Comparison of ENCODE assay signal across 24 cellular contexts in the genomic region with DNA sequence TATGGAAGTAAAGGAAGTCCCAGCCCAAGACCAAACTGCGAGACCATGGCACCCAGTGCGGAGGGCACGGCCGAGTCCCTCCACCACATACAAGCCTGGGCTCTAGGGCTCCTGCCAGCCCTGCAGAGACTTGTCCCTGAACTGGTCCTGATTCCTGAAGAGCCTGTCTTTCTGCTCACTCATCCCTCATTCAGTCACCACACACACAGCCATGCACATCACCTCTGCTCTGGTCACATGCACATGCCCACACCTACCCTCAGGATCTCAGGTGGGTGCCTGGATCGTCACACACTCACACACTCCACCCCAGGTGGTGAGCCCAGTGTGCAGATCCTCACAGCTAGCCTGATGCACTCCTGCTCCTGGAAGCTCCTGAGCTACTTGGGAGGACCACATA.
"Had no signal": no experiment of that assay in that cellular context is flagged by ENCODE, and none has a peak within 500 bp of the region (broad histone marks: within the 10 kb centered on the region; RNA-seq: fewer than 3 reads in every experiment).

No MANE protein-coding gene starts in this region.

- H3K27ac ChIP-seq: dorsolateral prefrontal cortex, heart right ventricle, left ventricle myocardium inferior, psoas muscle, transverse colon had no signal

- H3K4me1 Mint-ChIP-seq: activated CD4-positive, alpha-beta T cell treated with anti-CD3 and anti-CD28 coated beads, Interleukin-2, amount 10 ng/mL, durations not matched to agents 7 days and 5 days; brain had no signal

- H3K9me3 ChIP-seq: heart right ventricle, left ventricle myocardium inferior, psoas muscle, transverse colon had no signal

- H3K9me3 Mint-ChIP-seq: activated CD4-positive, alpha-beta T cell treated with anti-CD3 and anti-CD28 coated beads, Interleukin-2, amount 10 ng/mL, durations not matched to agents 7 days and 5 days; activated naive CD4-positive, alpha-beta T cell treated with anti-CD3 and anti-CD28 coated beads for 36 hours; activated T-cell treated with anti-CD3 and anti-CD28 coated beads, Interleukin-2, amount 50 U/mL, for 24 hours; activated T-helper 2 cell treated with anti-CD3 and anti-CD28 coated beads, Interferon-gamma antibody, Interleukin-2, Interleukin-4, amounts not matched to agents 10 μg/mL and 5 μg/mL and 100 μg/mL, durations not matched to agents 14 hours and 24 hours and 36 hours; brain; nephron progenitor cell had no signal

- H3K4me3 Mint-ChIP-seq: activated CD4-positive, alpha-beta T cell treated with anti-CD3 and anti-CD28 coated beads, Interleukin-2, amount 10 ng/mL, durations not matched to agents 7 days and 5 days; activated CD8-positive, alpha-beta T cell treated with anti-CD3 and anti-CD28 coated beads, Interleukin-2, amount 10 ng/mL, durations not matched to agents 7 days and 5 days; activated naive CD4-positive, alpha-beta T cell treated with anti-CD3 and anti-CD28 coated beads for 36 hours; activated T-cell treated with anti-CD3 and anti-CD28 coated beads, Interleukin-2, amount 50 U/mL, for 24 hours; brain; nephron progenitor cell had no signal

- DNase-seq: activated CD4-positive, alpha-beta T cell treated with anti-CD3 and anti-CD28 coated beads, Interleukin-2, amount 10 ng/mL, durations not matched to agents 7 days and 5 days; activated CD8-positive, alpha-beta T cell treated with anti-CD3 and anti-CD28 coated beads, Interleukin-2, amount 10 ng/mL, durations not matched to agents 7 days and 5 days; activated naive CD4-positive, alpha-beta T cell treated with anti-CD3 and anti-CD28 coated beads for 36 hours; activated T-cell treated with anti-CD3 and anti-CD28 coated beads, Interleukin-2, amount 50 U/mL, for 24 hours; anterior cingulate cortex; central memory CD4-positive, alpha-beta T cell; dorsolateral prefrontal cortex; erythroblast; heart right ventricle; kidney glomerular epithelial cell; left ventricle myocardium inferior; nephron progenitor cell; psoas muscle; right cardiac atrium; small intestine; stimulated activated CD4-positive, alpha-beta T cell treated with anti-CD3 and anti-CD28 coated beads, Interleukin-15, amount 100 ng/mL, for 24 hours; stimulated activated CD4-positive, alpha-beta T cell treated with anti-CD3 and anti-CD28 coated beads, Interleukin-4, amount 100 ng/mL, for 1 hour; T-helper 1 cell; T-helper 9 cell; transverse colon had no signal

- H3K27me3 ChIP-seq: heart right ventricle, transverse colon had no signal

- H3K27ac Mint-ChIP-seq: activated CD8-positive, alpha-beta T cell treated with anti-CD3 and anti-CD28 coated beads, Interleukin-2, amount 10 ng/mL, durations not matched to agents 7 days and 5 days; activated naive CD4-positive, alpha-beta T cell treated with anti-CD3 and anti-CD28 coated beads for 36 hours; activated T-cell treated with anti-CD3 and anti-CD28 coated beads, Interleukin-2, amount 50 U/mL, for 24 hours; activated T-helper 2 cell treated with anti-CD3 and anti-CD28 coated beads, Interferon-gamma antibody, Interleukin-2, Interleukin-4, amounts not matched to agents 10 μg/mL and 5 μg/mL and 100 μg/mL, durations not matched to agents 14 hours and 24 hours and 36 hours; brain; nephron progenitor cell had no signal

- H3K36me3 ChIP-seq: heart right ventricle, left ventricle myocardium inferior, transverse colon had no signal

- FAIRE-seq: colon, small intestine had no signal

- ATAC-seq: activated CD4-positive, CD25-positive, alpha-beta regulatory T cell treated with anti-CD3 and anti-CD28 coated beads, Interleukin-2, amount 50 U/mL, for 24 hours; activated CD8-positive, alpha-beta T cell treated with anti-CD3 and anti-CD28 coated beads, Interleukin-2, amount 10 ng/mL, durations not matched to agents 7 days and 5 days; heart right ventricle; psoas muscle; right cardiac atrium had no signal

- H3K4me3 ChIP-seq: dorsolateral prefrontal cortex, heart right ventricle, left ventricle myocardium inferior, psoas muscle, transverse colon had no signal

- H3K36me3 Mint-ChIP-seq: brain had no signal

- H3K4me1 ChIP-seq: psoas muscle had no signal
